8 cellular contexts compared by ENCODE assay signal in the genomic region with DNA sequence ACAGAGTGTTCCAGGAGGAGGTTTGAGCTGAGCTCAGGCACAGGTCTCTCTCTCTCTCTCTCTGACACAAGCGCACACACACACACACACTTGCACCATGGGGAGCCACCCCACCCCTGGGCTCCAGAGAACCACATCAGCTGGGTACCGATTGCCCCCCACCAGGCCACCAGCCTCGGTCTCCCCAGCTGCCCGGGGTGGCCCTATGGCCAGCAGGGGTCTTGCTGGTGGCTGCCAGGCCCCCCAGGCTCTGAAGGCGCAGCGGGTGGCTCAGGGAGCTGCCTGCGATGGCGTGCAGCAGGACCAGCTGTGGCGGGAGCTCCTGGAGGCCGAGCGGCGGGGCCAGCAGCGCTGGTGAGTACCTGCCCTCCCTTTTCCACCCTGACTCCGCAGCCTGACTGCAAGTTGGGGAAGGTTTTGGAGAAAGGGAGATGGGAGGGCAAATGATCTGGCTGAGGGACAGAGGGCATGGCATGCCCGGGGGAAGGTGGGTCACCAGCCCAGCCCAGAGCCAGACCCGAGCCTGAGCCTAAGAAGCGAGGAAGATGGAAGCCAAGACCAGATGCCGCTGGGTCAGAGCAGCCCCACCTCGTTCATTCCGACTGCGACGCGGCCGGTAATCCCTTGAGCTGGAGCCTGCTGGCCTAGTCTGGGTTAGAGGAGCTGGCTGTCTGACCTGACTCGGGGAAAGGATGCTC. TPM values are rescaled to one million over a fixed set of nuclear protein-coding genes. Genes with fewer than 3 reads are reported as not detected.
DNase-seq lines count a peak whose midpoint lies in the region; ATAC-seq, FAIRE-seq and TF ChIP-seq lines count a peak whose summit lies in the region.

No MANE protein-coding gene starts in this region.

- CTCF ChIA-PET in H1 (lab: Charles Lee; ENCODE audit: partially characterized antibody), result interaction anchor here (0.6 to 7.8 kb wide), 76 partner anchors 8 to 544 kb away, joined by 3 to 111 read pairs (median 5); a partner anchor contains a TSS

- H2BK5ac ChIP-seq in H1 (ENCODE audit: low read depth, low read length), result no peak overlapping the region

- ATAC-seq in natural killer cell treated with Interleukin-12 subunit alpha and Interleukin-12 subunit beta and Interleukin-15 and Interleukin-18, amount 100 ng/mL, for 72 hours, result no peak
- ATAC-seq in GM18909 (IDR thresholded peaks at IDR 0.05; ENCODE audit: poor library complexity, unreplicated experiment) (no peak), HG03571 (IDR thresholded peaks at IDR 0.05; ENCODE audit: unreplicated experiment) (no peak)

- TF ChIP-seq EP300 in H1 (IDR thresholded peaks at IDR 0.05; ENCODE audit: borderline replicate concordance in 1 of 2, low read depth in 2 of 2, low read length in 2 of 2), result no peak

- TF ChIP-seq RAD21 in H1 (IDR thresholded peaks at IDR 0.05 in 1 of 2, conservative IDR thresholded peaks at IDR 0.05 in 1 of 2; ENCODE audit: low read depth in 2 of 2, low read length in 2 of 2), result no peak

- H3K23me2 ChIP-seq in H1 (ENCODE audit: low read depth, low read length), result peaks cover 6% of the 10 kb centered on the region; the same call in 1 of the 2 replicates

- H3K79me1 ChIP-seq in H1 (ENCODE audit: low read depth, low read length), result no peaks in the 10 kb centered on the region

- peak overlapping the region; percentile 65; the same call in 1 of the 2 replicates for H2BK15ac ChIP-seq in H1 (ENCODE audit: low read length)

- H2BK12ac ChIP-seq in H1 (ENCODE audit: low read depth, low read length), result no peak overlapping the region

- H2AFZ ChIP-seq in H1 (ENCODE audit: low read length), result peak overlapping the region; percentile 77; the same call in 1 of the 2 replicates

- DNase-seq in NCI-H524 (lab: John Stamatoyannopoulos, UW) (peak; percentile 81 to 89), H1 (ENCODE audit: low read depth in 1 of 2, low spot score in 2 of 2) (no peak), cortex of kidney (lab: John Stamatoyannopoulos, UW) (no peak)
- DNase-seq in natural killer cell treated with Interleukin-12 subunit alpha and Interleukin-12 subunit beta and Interleukin-15 and Interleukin-18, amount 100 ng/mL, for 72 hours (ENCODE audit: low spot score), result no peak
- DNase-seq in activated CD4-positive, alpha-beta T cell treated with anti-CD3 and anti-CD28 coated beads, Interleukin-2, amount 50 U/mL, for 48 hours, result no peak

- WGBS in H1 (ENCODE audit: extremely low coverage in 1 of 2, insufficient coverage in 1 of 2, insufficient read length in 1 of 2, insufficient replicate concordance in 2 of 2, low coverage in 1 of 2, low lambda C conversion rate in 2 of 2, missing lambda C conversion rate in 1 of 2), 2 experiments, result 55% methylated on average over 21 of the region's 25 CpGs; no CpG with 5 or more reads in 1 of the 2 experiments

- H3K27ac Mint-ChIP-seq in natural killer cell treated with Interleukin-12 subunit alpha and Interleukin-12 subunit beta and Interleukin-15 and Interleukin-18, amount 100 ng/mL, for 72 hours, result peak overlapping the region; percentile 63 to 91

- H2BK120ac ChIP-seq in H1 (replicated peaks; ENCODE audit: low read depth, low read length), result no peak overlapping the region

- no peak overlapping the region for H4K91ac ChIP-seq in H1 (replicated peaks; ENCODE audit: insufficient read length, low read length)

- FAIRE-seq in H1 (lab: Jason Lieb, UNC), result no peak

- no peaks in the 10 kb centered on the region for H4K20me1 ChIP-seq in BLaER1 treated with 17β-estradiol and CSF1 and Interleukin-3, amounts not matched to agents 10 nM and 100 nM
- H4K20me1 ChIP-seq in H1 (replicated peaks in 1 of 2; ENCODE audit: control insufficient read depth in 1 of 2, insufficient read depth in 2 of 2, low read length in 2 of 2), result no peaks in the 10 kb centered on the region

- peak overlapping the region in 10 of 11 experiments; percentile 29 to 65 (median 60); a peak in 18 of 22 replicates for H3K9ac ChIP-seq in BLaER1 treated with 17β-estradiol and CSF1 and Interleukin-3, amounts not matched to agents 10 nM and 100 nM
- H3K9ac ChIP-seq in H1 (replicated peaks in 1 of 4; ENCODE audit: extremely low read depth in 1 of 4, low read depth in 3 of 4, low read length in 3 of 4), result peak overlapping the region in 2 of 4 experiments; percentile 26 to 29; a peak in 2 of 7 replicates

- peaks cover 9 to 12% of the 10 kb centered on the region in 2 donors for H3K27me3 Mint-ChIP-seq in natural killer cell treated with Interleukin-12 subunit alpha and Interleukin-12 subunit beta and Interleukin-15 and Interleukin-18, amount 100 ng/mL, for 72 hours

- H3K4ac ChIP-seq in H1 (replicated peaks; ENCODE audit: insufficient read length, low read depth, low read length), result no peak overlapping the region

- H3K4me1 Mint-ChIP-seq in natural killer cell treated with Interleukin-12 subunit alpha and Interleukin-12 subunit beta and Interleukin-15 and Interleukin-18, amount 100 ng/mL, for 72 hours (ENCODE audit: low read depth in 2 of 2), result peaks cover 8% of the 10 kb centered on the region in 2 donors

- no peak overlapping the region for H2BK20ac ChIP-seq in H1 (ENCODE audit: low read length)

- no peaks in the 10 kb centered on the region for H3K27me3 ChIP-seq in BLaER1 treated with 17β-estradiol and CSF1 and Interleukin-3, amounts not matched to agents 10 nM and 100 nM
- no peaks in the 10 kb centered on the region; a peak in 2 of 7 replicates for H3K27me3 ChIP-seq in H1 (replicated peaks in 1 of 4; ENCODE audit: control insufficient read depth in 3 of 4, extremely low read depth in 1 of 4, insufficient read depth in 3 of 4, low read length in 3 of 4)

- H4K8ac ChIP-seq in H1 (ENCODE audit: extremely low read depth, insufficient read depth, low read length), result peak overlapping the region; percentile 62

- TF ChIP-seq CTCF in H1 (IDR thresholded peaks at IDR 0.05; ENCODE audit: control extremely low read depth in 1 of 3, insufficient read depth in 1 of 3, low read depth in 1 of 3, low read length in 3 of 3), result no peak

- no peak overlapping the region for H3K23ac ChIP-seq in H1 (ENCODE audit: insufficient read length)

- no peaks in the 10 kb centered on the region for H3K79me2 ChIP-seq in H1 (ENCODE audit: control insufficient read depth in 1 of 2, insufficient read depth in 2 of 2, low read length in 2 of 2)

- H3K18ac ChIP-seq in H1 (ENCODE audit: extremely low read depth, low read length), result peak overlapping the region; percentile 38

- no peak overlapping the region for H2AK5ac ChIP-seq in H1 (ENCODE audit: low read depth, low read length)

- no peaks in the 10 kb centered on the region for H3K36me3 Mint-ChIP-seq in natural killer cell treated with Interleukin-12 subunit alpha and Interleukin-12 subunit beta and Interleukin-15 and Interleukin-18, amount 100 ng/mL, for 72 hours

- peaks cover 23 to 50% (median 39%) of the 10 kb centered on the region in 10 experiments for H3K4me1 ChIP-seq in BLaER1 treated with 17β-estradiol and CSF1 and Interleukin-3, amounts not matched to agents 10 nM and 100 nM
- H3K4me1 ChIP-seq in H1 (replicated peaks in 1 of 4; ENCODE audit: control insufficient read depth in 3 of 4, insufficient read depth in 4 of 4, low read length in 3 of 4), result peaks cover 3 to 11% (median 6%) of the 10 kb centered on the region in 4 experiments

- H3K9me3 ChIP-seq in BLaER1 treated with 17β-estradiol and CSF1 and Interleukin-3, amounts not matched to agents 10 nM and 100 nM (replicated peaks in 1 of 11), result no peaks in the 10 kb centered on the region
- H3K9me3 ChIP-seq in H1 (ENCODE audit: insufficient read depth in 2 of 2, low read depth in 1 of 2, low read length in 1 of 2), result no peaks in the 10 kb centered on the region

- H3K36me3 ChIP-seq in BLaER1 treated with 17β-estradiol and CSF1 and Interleukin-3, amounts not matched to agents 10 nM and 100 nM, result no peaks in the 10 kb centered on the region
- H3K36me3 ChIP-seq in H1 (ENCODE audit: control insufficient read depth in 2 of 4, insufficient read depth in 4 of 4, low read length in 3 of 4), result no peaks in the 10 kb centered on the region

- peak overlapping the region; percentile 60 for H3K56ac ChIP-seq in H1 (replicated peaks; ENCODE audit: insufficient read length, low read depth, low read length)

- no peak overlapping the region for H4K5ac ChIP-seq in H1 (ENCODE audit: insufficient read length, low read depth, low read length)

- peak overlapping the region; percentile 65 to 90 (median 80) for H3K4me2 ChIP-seq in BLaER1 treated with 17β-estradiol and CSF1 and Interleukin-3, amounts not matched to agents 10 nM and 100 nM
- H3K4me2 ChIP-seq in H1 (ENCODE audit: insufficient read depth in 1 of 2, low read depth in 2 of 2, low read length in 2 of 2), result peak overlapping the region; percentile 48 to 82

- no peak overlapping the region for H3K14ac ChIP-seq in H1 (ENCODE audit: insufficient read length)

- peak overlapping the region in 9 of 11 experiments; percentile 2 to 71 (median 35); a peak in 12 of 22 replicates for H3K27ac ChIP-seq in BLaER1 treated with 17β-estradiol and CSF1 and Interleukin-3, amounts not matched to agents 10 nM and 100 nM
- 0 out of 2 replicates have a peak overlapping the region, but pooled peaks have one; percentile 14 for H3K27ac ChIP-seq in H1 (ENCODE audit: low read depth, low read length)

- peak overlapping the region; percentile 89 for H3K4me3 Mint-ChIP-seq in natural killer cell treated with Interleukin-12 subunit alpha and Interleukin-12 subunit beta and Interleukin-15 and Interleukin-18, amount 100 ng/mL, for 72 hours

- H3K9me3 Mint-ChIP-seq in natural killer cell treated with Interleukin-12 subunit alpha and Interleukin-12 subunit beta and Interleukin-15 and Interleukin-18, amount 100 ng/mL, for 72 hours, result no peaks in the 10 kb centered on the region

- TF ChIP-seq POLR2A in H1 (IDR thresholded peaks at IDR 0.05; ENCODE audit: control extremely low read depth in 1 of 2, low read depth in 2 of 2, low read length in 2 of 2), result no peak

- POLR2A ChIA-PET in H1 (lab: Charles Lee; ENCODE audit: partially characterized antibody), result interaction anchor here (1.2 to 3.1 kb wide), 6 partner anchors 9 to 212 kb away, joined by 3 to 20 read pairs (median 4); a partner anchor contains a TSS

- H3K4me3 ChIP-seq in BLaER1 treated with 17β-estradiol and CSF1 and Interleukin-3, amounts not matched to agents 10 nM and 100 nM, result peak overlapping the region; percentile 7 to 61 (median 42); a peak in 17 of 20 replicates
- peak overlapping the region; percentile 18 to 64 (median 42); a peak in 7 of 8 replicates for H3K4me3 ChIP-seq in H1 (ENCODE audit: extremely low read depth in 1 of 4, insufficient read depth in 2 of 4, low read depth in 3 of 4, low read length in 4 of 4)

RNA-seq across cellular contexts. Expression of a gene that starts 21.9 kb away (rescaled TPM):
- total RNA-seq in H1 (2021; fragmentation: NEBNext Ultra II Directional; extraction: Animal tissue kit (Norgen Biotek cat#: 25700)), result 6.1 and 8.7 TPM in 2 replicates
- 27.8 and 31.1 TPM in 2 replicates for polyA plus RNA-seq in H1 (2011; rRNA removed)
- 21.8 TPM for polyA plus RNA-seq in H1 (2011; cell fraction: cytosol; rRNA removed)
- 24.2 TPM for polyA plus RNA-seq in H1 (2011; cell fraction: nucleus; rRNA removed)
- polyA plus RNA-seq in H1 (2012, experiment 1 of 2), result 10.1 to 16.7 TPM (median 11.9 TPM) in 4 replicates
- 3.1 TPM for polyA plus RNA-seq in H1 (2012, experiment 2 of 2)
- polyA plus RNA-seq in H1 (2013, experiment 1 of 2), result 19.6 TPM
- 23.9 TPM for polyA plus RNA-seq in H1 (2013, experiment 2 of 2)
- 22.9 and 30.0 TPM in 2 replicates for polyA minus RNA-seq in H1 (2011; rRNA and poly(A)+ RNA removed)
- 10.8 TPM for polyA minus RNA-seq in H1 (2011; cell fraction: cytosol; rRNA and poly(A)+ RNA removed)
- polyA minus RNA-seq in H1 (2011; cell fraction: nucleus; rRNA and poly(A)+ RNA removed), result 10.7 TPM
- total RNA-seq in natural killer cell treated with Interleukin-12 subunit alpha and Interleukin-12 subunit beta and Interleukin-15 and Interleukin-18, amount 100 ng/mL, for 72 hours, result 10 to 100 TPM in 1 of 2 donors, 1 to 10 TPM in 1; 8.2 to 13.0 TPM

Comparison
In these comparisons a context has a peak if more than half of its experiments do, and no peak if none do; other contexts are left out.
1. DNase-seq: peak in NCI-H524 (2 of 2); none in H1 (0 of 2), natural killer cell treated with Interleukin-12 subunit alpha and Interleukin-12 subunit beta and Interleukin-15 and Interleukin-18, amount 100 ng/mL, for 72 hours (single experiment), activated CD4-positive, alpha-beta T cell treated with anti-CD3 and anti-CD28 coated beads, Interleukin-2, amount 50 U/mL, for 48 hours (0 of 2) and cortex of kidney (single experiment).